In genomic region chr3:190132376-190132775, GRCh38 we compare ENCODE assay signal across 20 cellular contexts. TPM values are rescaled to one million over a fixed set of nuclear protein-coding genes. Genes with fewer than 3 reads are reported as not detected.
DNase-seq lines count a peak whose midpoint lies in the region; ATAC-seq and TF ChIP-seq lines count a peak whose summit lies in the region.
"Had no signal": no experiment of that assay in that cellular context is flagged by ENCODE, and none has a peak within 500 bp of the region (broad histone marks: within the 10 kb centered on the region; RNA-seq: fewer than 3 reads in every experiment).

No MANE protein-coding gene starts in this region.

- DNase-seq in left ventricle myocardium superior (no peak), Right ventricle myocardium inferior (ENCODE audit: missing footprints) (no peak), endodermal cell (no peak), foreskin keratinocyte (no peak), putamen (ENCODE audit: low spot score) (no peak)
- DNase-seq: BE2C; Caco-2; CD4-positive, CD25-positive, alpha-beta regulatory T cell; GDM1; GOT3; KBM-7; MV-4-11; NCI-H1694 treated with DMSO at 0.1 percent for 48 hours; NCI-H2107; NCI-H226; NCI-H82; SHP77 treated with DMSO at 0.1 percent for 48 hours had no signal

- H3K27me3 ChIP-seq in endodermal cell (ENCODE audit: control insufficient read depth, insufficient read depth, low read length, poor library complexity, severe bottlenecking) (no peaks in the 10 kb centered on the region), foreskin keratinocyte (no peaks in the 10 kb centered on the region)
- H3K27me3 ChIP-seq: BE2C had no signal

- no peak overlapping the region for H3K27ac Mint-ChIP-seq in endodermal cell
- H3K27ac Mint-ChIP-seq: CD4-positive, CD25-positive, alpha-beta regulatory T cell had no signal

- TF ChIP-seq CTCF in endodermal cell (conservative IDR thresholded peaks at IDR 0.05) (no peak), foreskin keratinocyte (conservative IDR thresholded peaks at IDR 0.05) (no peak)

- H3K4me3 Mint-ChIP-seq in endodermal cell: no peak overlapping the region
- H3K4me3 Mint-ChIP-seq: CD4-positive, CD25-positive, alpha-beta regulatory T cell had no signal

- no peaks in the 10 kb centered on the region for H3K27me3 Mint-ChIP-seq in endodermal cell (ENCODE audit: insufficient read depth)

- intact Hi-C loops in left ventricle myocardium superior (cut with micrococcal nuclease): no loop called here
- intact Hi-C loops in Right ventricle myocardium inferior (cut with DNase I): no loop called here

- H3K9me3 Mint-ChIP-seq in endodermal cell: peaks cover 16% of the 10 kb centered on the region

- peaks cover 17% of the 10 kb centered on the region for H3K36me3 Mint-ChIP-seq in endodermal cell (ENCODE audit: low read depth)
- H3K36me3 Mint-ChIP-seq: CD4-positive, CD25-positive, alpha-beta regulatory T cell had no signal

- peaks cover 22% of the 10 kb centered on the region for H3K9me3 ChIP-seq in endodermal cell (ENCODE audit: control insufficient read depth, low read length)
- H3K9me3 ChIP-seq: BE2C had no signal

- H3K27ac ChIP-seq in endodermal cell (ENCODE audit: low read depth, low read length) (no peak overlapping the region), foreskin keratinocyte (peak overlapping the region; percentile 54)

- no peak overlapping the region for H3K9ac ChIP-seq in endodermal cell (ENCODE audit: extremely low read depth, low read length, poor library complexity, severe bottlenecking)

- peaks cover 36% of the 10 kb centered on the region for H3K4me1 Mint-ChIP-seq in endodermal cell
- H3K4me1 Mint-ChIP-seq: CD4-positive, CD25-positive, alpha-beta regulatory T cell had no signal

- H3K4me3 ChIP-seq in endodermal cell (ENCODE audit: low read length): peak overlapping the region; percentile 62

- ATAC-seq in left ventricle myocardium superior (peak; percentile 22), Right ventricle myocardium inferior (no peak), foreskin keratinocyte (no peak), GM18870 (IDR thresholded peaks at IDR 0.05; ENCODE audit: unreplicated experiment) (no peak), HG03045 (IDR thresholded peaks at IDR 0.05; ENCODE audit: unreplicated experiment) (no peak)
- ATAC-seq: HepG2 had no signal

- H3K4me1 ChIP-seq in endodermal cell (ENCODE audit: control insufficient read depth, insufficient read depth, low read length): peaks cover 20% of the 10 kb centered on the region
- peaks cover 11% of the 10 kb centered on the region for H3K4me1 ChIP-seq in foreskin keratinocyte
- H3K4me1 ChIP-seq: BE2C had no signal

- no peaks in the 10 kb centered on the region for H3K36me3 ChIP-seq in endodermal cell (ENCODE audit: control insufficient read depth, insufficient read depth, low read length)
- H3K36me3 ChIP-seq: BE2C had no signal

RNA-seq across cellular contexts. Expression of gene P3H2, which starts 11.7 kb away (rescaled TPM):
- 1.2 TPM for total RNA-seq in left ventricle myocardium superior
- 1.3 TPM for total RNA-seq in Right ventricle myocardium inferior
- total RNA-seq in endodermal cell: 100 to 1,000 TPM; 285 to 322 TPM
- 70.3 TPM for polyA plus RNA-seq in endodermal cell (2013, experiment 1 of 2)
- 93.2 TPM for polyA plus RNA-seq in endodermal cell (2013, experiment 2 of 2)
- 42.3 and 86.8 TPM in 2 replicates for total RNA-seq in foreskin keratinocyte
- 21.8 and 57.9 TPM in 2 replicates for polyA plus RNA-seq in foreskin keratinocyte
- total RNA-seq: CD4-positive, CD25-positive, alpha-beta regulatory T cell; HepG2 had no signal
- polyA plus RNA-seq: CD4-positive, CD25-positive, alpha-beta regulatory T cell; HepG2 had no signal

Comparison
In these comparisons a context has a peak if more than half of its experiments do, and no peak if none do; other contexts are left out.
1. RNA of gene P3H2, which starts 11.7 kb away (total RNA-seq): 285 to 322 TPM in endodermal cell and 42.3 to 86.8 TPM in foreskin keratinocyte; 1.3 TPM in Right ventricle myocardium inferior (single experiment) and 1.2 TPM in left ventricle myocardium superior (single experiment); every median in the first group is over 10 times any median in the second.